ENCODE assay signal across 8 cellular contexts in genomic region chr1:52404116-52404974, GRCh38. TPM values are rescaled to one million over a fixed set of nuclear protein-coding genes. Genes with fewer than 3 reads are reported as not detected.
DNase-seq lines count a peak whose midpoint lies in the region; ATAC-seq and TF ChIP-seq lines count a peak whose summit lies in the region.

Gene ORC1 (minus strand): TSS chr1:52404423. CDS start chr1:52402223, 2,200 bp downstream.
Gene PRPF38A (plus strand): TSS chr1:52404602. CDS start chr1:52404750, 148 bp downstream.

- H3K4me3 ChIP-seq in coronary artery = peak within 1 kb of the TSS; percentile 77

- H3K4me3 Mint-ChIP-seq in activated CD4-positive, alpha-beta T cell treated with anti-CD3 and anti-CD28 coated beads, Interleukin-2, amount 10 ng/mL, durations not matched to agents 24 days and 14 days = peak within 1 kb of the TSS; percentile 99

- H3K9me3 Mint-ChIP-seq in activated CD4-positive, alpha-beta T cell treated with anti-CD3 and anti-CD28 coated beads, Interleukin-2, amount 10 ng/mL, durations not matched to agents 24 days and 14 days = no peaks in the 10 kb centered on the region

- H3K27me3 Mint-ChIP-seq in activated CD4-positive, alpha-beta T cell treated with anti-CD3 and anti-CD28 coated beads, Interleukin-2, amount 10 ng/mL, durations not matched to agents 24 days and 14 days = no peaks in the 10 kb centered on the region

- peaks cover 47% of the 10 kb centered on the region for H3K4me1 Mint-ChIP-seq in activated CD4-positive, alpha-beta T cell treated with anti-CD3 and anti-CD28 coated beads, Interleukin-2, amount 10 ng/mL, durations not matched to agents 24 days and 14 days

- intact Hi-C loops in activated CD4-positive, alpha-beta T cell treated with anti-CD3 and anti-CD28 coated beads, Interleukin-2, amount 10 ng/mL, durations not matched to agents 24 days and 14 days (cut with micrococcal nuclease) = loop anchor here (1.0 to 5.0 kb wide), 7 partner anchors 20 to 1433 kb away; partner anchors contain the start of genes BTF3L4, CC2D1B, LRP8 and NDC1

- H3K27ac ChIP-seq in C4-2B (peak within 1 kb of the TSS; percentile 95), coronary artery (peak within 1 kb of the TSS; percentile 84 to 85)

- peak; percentile 85 for ATAC-seq in GM19328 (IDR thresholded peaks at IDR 0.05; ENCODE audit: unreplicated experiment)
- ATAC-seq in HG03520 (IDR thresholded peaks at IDR 0.05; ENCODE audit: unreplicated experiment) = peak; percentile 92

- peak; percentile 77 for TF ChIP-seq CTCF in C4-2B (conservative IDR thresholded peaks at IDR 0.05)
- peak; percentile 22 for TF ChIP-seq CTCF in coronary artery (IDR thresholded peaks at IDR 0.05)

- H3K36me3 Mint-ChIP-seq in activated CD4-positive, alpha-beta T cell treated with anti-CD3 and anti-CD28 coated beads, Interleukin-2, amount 10 ng/mL, durations not matched to agents 24 days and 14 days (ENCODE audit: low read depth) = peaks cover 56% of the 10 kb centered on the region

- DNase-seq in NCI-H526 treated with DMSO at 0.1 percent for 48 hours (lab: John Stamatoyannopoulos, UW) (peak; percentile 94), coronary artery (ENCODE audit: low spot score) (peak; percentile 95), left kidney (ENCODE audit: low read depth, low spot score) (peak; percentile 99)
- DNase-seq in activated CD4-positive, alpha-beta T cell treated with anti-CD3 and anti-CD28 coated beads, Interleukin-2, amount 10 ng/mL, durations not matched to agents 24 days and 14 days = peak; percentile 99
- peak; percentile 99 to 100 for DNase-seq in stimulated activated CD4-positive, alpha-beta T cell treated with anti-CD3 and anti-CD28 coated beads, Interleukin-2, amount 100 ng/mL, for 24 hours

- peak within 1 kb of the TSS; percentile 100 for H3K27ac Mint-ChIP-seq in activated CD4-positive, alpha-beta T cell treated with anti-CD3 and anti-CD28 coated beads, Interleukin-2, amount 10 ng/mL, durations not matched to agents 24 days and 14 days

RNA-seq across cellular contexts. Expression of gene ORC1, which starts in this region (rescaled TPM):
- total RNA-seq in activated CD4-positive, alpha-beta T cell treated with anti-CD3 and anti-CD28 coated beads, Interleukin-2, amount 10 ng/mL, durations not matched to agents 24 days and 14 days = 43.5 and 44.2 TPM in 2 replicates

RNA-seq across cellular contexts. Expression of gene PRPF38A, which starts in this region (rescaled TPM):
- total RNA-seq in activated CD4-positive, alpha-beta T cell treated with anti-CD3 and anti-CD28 coated beads, Interleukin-2, amount 10 ng/mL, durations not matched to agents 24 days and 14 days = 106 and 108 TPM in 2 replicates

Comparison
In these comparisons a context has a peak if more than half of its experiments do, and no peak if none do; other contexts are left out.
1. Peak in every context shown above with its lines: DNase-seq, ATAC-seq, H3K4me3 ChIP-seq and H3K27ac ChIP-seq.